In genomic region chr7:21722371-21722770, GRCh38 we compare ENCODE assay signal across 14 cellular contexts.
DNase-seq lines count a peak whose midpoint lies in the region; ATAC-seq, FAIRE-seq and TF ChIP-seq lines count a peak whose summit lies in the region.
"Had no signal": no experiment of that assay in that cellular context is flagged by ENCODE, and none has a peak within 500 bp of the region (broad histone marks: within the 10 kb centered on the region; RNA-seq: fewer than 3 reads in every experiment).

No MANE protein-coding gene starts in this region.

- no peak overlapping the region for H3K4me3 ChIP-seq in GM12878
- H3K4me3 ChIP-seq in gastroesophageal sphincter, result no peak overlapping the region
- H3K4me3 ChIP-seq: left lung had no signal

- no peak overlapping the region for H3K4me2 ChIP-seq in GM12878 (ENCODE audit: control insufficient read depth, insufficient read depth)

- no peaks in the 10 kb centered on the region; the same call in 1 of the 2 replicates for H4K20me1 ChIP-seq in GM12878 (ENCODE audit: control insufficient read depth, insufficient read depth)

- H3K4me3 Mint-ChIP-seq in neural crest cell, result no peak overlapping the region
- H3K4me3 Mint-ChIP-seq: T-helper 17 cell had no signal

- H3K27me3 Mint-ChIP-seq in neural crest cell (ENCODE audit: low read depth), result no peaks in the 10 kb centered on the region

- H3K9me3 Mint-ChIP-seq in neural crest cell, result peaks cover 6% of the 10 kb centered on the region

- no peak for TF ChIP-seq EP300 in GM12878 (IDR thresholded peaks at IDR 0.05; ENCODE audit: borderline replicate concordance in 1 of 2, control insufficient read depth in 1 of 2, low read depth in 2 of 2, low read length in 2 of 2)
- no peak for TF ChIP-seq EP300 in gastroesophageal sphincter (IDR thresholded peaks at IDR 0.05)

- H3K4me1 ChIP-seq in GM12878 (ENCODE audit: control insufficient read depth, insufficient read depth, low read length) (no peaks in the 10 kb centered on the region), gastroesophageal sphincter (no peaks in the 10 kb centered on the region)
- H3K4me1 ChIP-seq: left lung had no signal

- 4% methylated on average over 4 of the region's 4 CpGs for WGBS in GM12878 (ENCODE audit: insufficient coverage, insufficient replicate concordance, low lambda C conversion rate, missing lambda C conversion rate)
- WGBS in gastroesophageal sphincter (ENCODE audit: low coverage in 1 of 2), 2 donors, result 94 to 95% methylated on average over 3 of the region's 4 CpGs

- in situ Hi-C loops in GM12878 (cut with MboI), result no loop called here

- H3K27me3 ChIP-seq in GM12878 (replicated peaks in 1 of 2; ENCODE audit: control insufficient read depth in 2 of 2, insufficient read depth in 2 of 2, low read length in 1 of 2), result no peaks in the 10 kb centered on the region; a peak in 1 of 4 replicates
- no peaks in the 10 kb centered on the region for H3K27me3 ChIP-seq in gastroesophageal sphincter
- H3K27me3 ChIP-seq: left lung had no signal

- POLR2A ChIA-PET in GM12878 (lab: Charles Lee), result no interaction called here

- H3K27ac ChIP-seq in GM12878 (ENCODE audit: control insufficient read depth, insufficient read depth) (no peak overlapping the region), gastroesophageal sphincter (no peak overlapping the region)
- H3K27ac ChIP-seq: left lung had no signal

- ATAC-seq in HG02938 (IDR thresholded peaks at IDR 0.05; ENCODE audit: unreplicated experiment), result peak; percentile 62
- no peak for ATAC-seq in GM12878
- ATAC-seq in Right ventricle myocardium inferior, result no peak
- no peak for ATAC-seq in gastroesophageal sphincter
- ATAC-seq: left lung, T-helper 17 cell had no signal

- SMC1A ChIA-PET in GM12878 (lab: Charles Lee; ENCODE audit: uncharacterized antibody, unreplicated experiment), result no interaction called here

- H3K9ac ChIP-seq in GM12878 (ENCODE audit: control insufficient read depth, insufficient read depth, low read length), result no peak overlapping the region

- H3K36me3 ChIP-seq in GM12878 (ENCODE audit: control insufficient read depth in 2 of 2, insufficient read depth in 2 of 2, low read length in 1 of 2) (no peaks in the 10 kb centered on the region), gastroesophageal sphincter (peaks cover 0 to 5% of the 10 kb centered on the region in 2 donors)
- H3K36me3 ChIP-seq: left lung had no signal

- no peak overlapping the region for H3K27ac Mint-ChIP-seq in neural crest cell (ENCODE audit: unreplicated experiment)
- H3K27ac Mint-ChIP-seq: T-helper 17 cell had no signal

- no peak overlapping the region for H2AFZ ChIP-seq in GM12878 (ENCODE audit: control insufficient read depth, low read depth, low read length)

- H3K9me3 ChIP-seq in GM12878 (replicated peaks; ENCODE audit: control insufficient read depth, insufficient read depth, low read length) (no peaks in the 10 kb centered on the region), gastroesophageal sphincter (no peaks in the 10 kb centered on the region)
- H3K9me3 ChIP-seq: left lung had no signal

- no TSS peak for BruUV-seq in GM12878 (replicated peaks; lab: Mats Ljungman, UMichigan)

- no peak for TF ChIP-seq RAD21 in GM12878 (IDR thresholded peaks at IDR 0.05; ENCODE audit: insufficient read depth, low read depth, low read length)

- H3K36me3 Mint-ChIP-seq in neural crest cell (ENCODE audit: low read depth), result peaks cover 2% of the 10 kb centered on the region

- CTCF ChIA-PET in GM12878 (lab: Yijun Ruan, JAX), result interaction anchor here (0.9 kb wide), 1 partner anchor 13 kb away, joined by 3 read pairs; no protein-coding TSS in a partner anchor

- intact Hi-C loops in GM12878 (cut with micrococcal nuclease; ENCODE audit: unreplicated experiment), result loop anchor here (5.0 kb wide), 1 partner anchor 280 kb away; no protein-coding TSS in a partner anchor
- intact Hi-C loops in Right ventricle myocardium inferior (cut with DNase I), result no loop called here

- TF ChIP-seq CTCF in GM12878 (IDR thresholded peaks at IDR 0.05 in 2 of 3, conservative IDR thresholded peaks at IDR 0.05 in 1 of 3; ENCODE audit: control insufficient read depth in 2 of 3, extremely low read depth in 1 of 3, insufficient read depth in 1 of 3, low read depth in 3 of 3, low read length in 3 of 3), result peak in 2 of 3 experiments; percentile 20 to 28; a peak in 1 of 6 replicates
- TF ChIP-seq CTCF in neural crest cell (conservative IDR thresholded peaks at IDR 0.05), result peak; percentile 54
- TF ChIP-seq CTCF in gastroesophageal sphincter (IDR thresholded peaks at IDR 0.05), result peak in 1 of 4 experiments; percentile 8

- DNase-seq in ELR (ENCODE audit: low read depth) (peak; percentile 2), GM12878 (ENCODE audit: low read depth, low spot score) (no peak), neural crest cell (ENCODE audit: low read depth, low spot score) (no peak), Kasumi-1 (lab: John Stamatoyannopoulos, UW) (no peak), Right ventricle myocardium inferior (ENCODE audit: missing footprints) (no peak), pons (ENCODE audit: low spot score) (no peak)
- DNase-seq: activated gamma-delta T cell treated with Interleukin-2 at 50 U/mL for 16 hours, cortex of kidney, left lung, NCI-H1092, T-helper 17 cell had no signal

- RAD21 ChIA-PET in GM12878 (lab: Charles Lee; ENCODE audit: unreplicated experiment), result no interaction called here

- no peaks in the 10 kb centered on the region for H3K79me2 ChIP-seq in GM12878 (ENCODE audit: control insufficient read depth, insufficient read depth, low read length)

- TF ChIP-seq POLR2A in GM12878 (IDR thresholded peaks at IDR 0.05; ENCODE audit: low read depth, low read length) (no peak), gastroesophageal sphincter (IDR thresholded peaks at IDR 0.05) (no peak)

- no peak for FAIRE-seq in GM12878 (lab: Jason Lieb, UNC)
- FAIRE-seq: H1 had no signal

- H3K4me1 Mint-ChIP-seq in neural crest cell, result no peaks in the 10 kb centered on the region

TF ChIP-seq in GM12878, 131 proteins besides CTCF, POLR2A, EP300 and RAD21 (continues in another document):
- no peak for TF ChIP-seq RAD51 (IDR thresholded peaks at IDR 0.05)
- TF ChIP-seq IRF3 (IDR thresholded peaks at IDR 0.05), result no peak
- no peak for TF ChIP-seq CUX1 (IDR thresholded peaks at IDR 0.05; ENCODE audit: insufficient replicate concordance, low read depth, low read length)
